Comparison of ENCODE assay signal across 1 cellular context in genomic region chr3:139309880-139310279, GRCh38.
TF ChIP-seq lines count a peak whose summit lies in the region.

No MANE protein-coding gene starts in this region.

TF ChIP-seq in K562, 482 proteins besides CTCF, POLR2A, EP300 and RAD21 (continues in another document):
- peak; percentile 59 for TF ChIP-seq ZNF592 (IDR thresholded peaks at IDR 0.05)
- peak; percentile 32; the same call in 1 of the 2 replicates for TF ChIP-seq DMBX1 (CRISPR knock-in tag; IDR thresholded peaks at IDR 0.05; ENCODE audit: borderline replicate concordance)
- TF ChIP-seq JUND (IDR thresholded peaks at IDR 0.05; ENCODE audit: borderline replicate concordance, low read depth, low read length), result peak; percentile 89
- TF ChIP-seq JUND (tag; IDR thresholded peaks at IDR 0.05; ENCODE audit: borderline replicate concordance, low read depth, low read length), result peak; percentile 67; the same call in 1 of the 3 replicates
- TF ChIP-seq FOXO4 (CRISPR knock-in tag; IDR thresholded peaks at IDR 0.05), result 0 out of 2 replicates have a peak, but pooled peaks have one; percentile 42
- TF ChIP-seq SPI1 (IDR thresholded peaks at IDR 0.05; ENCODE audit: borderline replicate concordance, low read depth, low read length), result peak; percentile 13; the same call in 1 of the 2 replicates
- TF ChIP-seq RBFOX2 (IDR thresholded peaks at IDR 0.05; ENCODE audit: low read depth, low read length), result no peak
- peak; percentile 62 for TF ChIP-seq SOX6 (IDR thresholded peaks at IDR 0.05)
- TF ChIP-seq NR2C2 (CRISPR knock-in tag; IDR thresholded peaks at IDR 0.05), result no peak
- no peak; the same call in 1 of the 2 replicates for TF ChIP-seq NR2C2 (tag; IDR thresholded peaks at IDR 0.05)
- no peak for TF ChIP-seq ZNF586 (CRISPR knock-in tag; conservative IDR thresholded peaks at IDR 0.05)
- no peak for TF ChIP-seq HBP1 (CRISPR knock-in tag; IDR thresholded peaks at IDR 0.05)
- no peak for TF ChIP-seq FUS (optimal IDR thresholded peaks at IDR 0.05; ENCODE audit: low read depth, low read length)
- TF ChIP-seq CEBPZ (IDR thresholded peaks at IDR 0.05; ENCODE audit: borderline replicate concordance, low read depth, low read length), result no peak
- no peak for TF ChIP-seq HEY1 (CRISPR knock-in tag; IDR thresholded peaks at IDR 0.05; ENCODE audit: borderline replicate concordance)
- TF ChIP-seq VEZF1 (CRISPR knock-in tag; IDR thresholded peaks at IDR 0.05), result no peak
- TF ChIP-seq ZBTB9 (CRISPR knock-in tag; IDR thresholded peaks at IDR 0.05), result no peak
- TF ChIP-seq NFXL1 (CRISPR knock-in tag; IDR thresholded peaks at IDR 0.05), result no peak
- no peak for TF ChIP-seq BRF1 (IDR thresholded peaks at IDR 0.05; ENCODE audit: borderline replicate concordance, extremely low read depth, insufficient read length)
- TF ChIP-seq ATF3 (IDR thresholded peaks at IDR 0.05), result peak; percentile 72
- no peak for TF ChIP-seq ATF3 (CRISPR knock-in tag; conservative IDR thresholded peaks at IDR 0.05)
- no peak for TF ChIP-seq CUX1 (CRISPR knock-in tag; IDR thresholded peaks at IDR 0.05)
- no peak for TF ChIP-seq SNIP1 (IDR thresholded peaks at IDR 0.05; ENCODE audit: low read depth)
- TF ChIP-seq ZNF395 (CRISPR knock-in tag; IDR thresholded peaks at IDR 0.05), result no peak
- no peak for TF ChIP-seq ELF1 (tag; IDR thresholded peaks at IDR 0.05)
- TF ChIP-seq SMAD1 (IDR thresholded peaks at IDR 0.05; ENCODE audit: low read depth, low read length, partially characterized antibody), result no peak
- no peak for TF ChIP-seq MCM5 (IDR thresholded peaks at IDR 0.05; ENCODE audit: low read depth)
- TF ChIP-seq DLX4 (CRISPR knock-in tag; IDR thresholded peaks at IDR 0.05), result no peak
- TF ChIP-seq NR2C1 (IDR thresholded peaks at IDR 0.05), result no peak
- TF ChIP-seq NR2C1 (tag; IDR thresholded peaks at IDR 0.05), result peak; percentile 55; the same call in 1 of the 2 replicates
- TF ChIP-seq ARID1B (IDR thresholded peaks at IDR 0.05), result 0 out of 2 replicates have a peak, but pooled peaks have one; percentile 20
- TF ChIP-seq E2F5 (CRISPR knock-in tag; IDR thresholded peaks at IDR 0.05), result no peak
- TF ChIP-seq FOSL1 (tag; conservative IDR thresholded peaks at IDR 0.05), result peak; percentile 79
- TF ChIP-seq NFRKB (IDR thresholded peaks at IDR 0.05; ENCODE audit: low read depth), result 0 out of 2 replicates have a peak, but pooled peaks have one; percentile 23
- TF ChIP-seq ZNF41 (CRISPR knock-in tag; conservative IDR thresholded peaks at IDR 0.05), result no peak
- no peak for TF ChIP-seq ZNF324 (CRISPR knock-in tag; IDR thresholded peaks at IDR 0.05)
